ENCODE assay signal across 1 cellular context in genomic region chr2:96884299-96885156, GRCh38.
TF ChIP-seq lines count a peak whose summit lies in the region.

No MANE protein-coding gene starts in this region.

TF ChIP-seq in H1, 55 proteins besides CTCF, POLR2A, EP300 and RAD21:
- TF ChIP-seq ATF2 (IDR thresholded peaks at IDR 0.05; ENCODE audit: low read length) = no peak
- no peak for TF ChIP-seq RFX5 (IDR thresholded peaks at IDR 0.05; ENCODE audit: borderline replicate concordance, low read depth, low read length)
- TF ChIP-seq SP2 (IDR thresholded peaks at IDR 0.05; ENCODE audit: low read length) = no peak
- TF ChIP-seq JUN (IDR thresholded peaks at IDR 0.05; ENCODE audit: low read depth, low read length) = no peak
- no peak for TF ChIP-seq ATF3 (IDR thresholded peaks at IDR 0.05; ENCODE audit: insufficient read depth, low read depth, low read length)
- no peak for TF ChIP-seq NANOG (IDR thresholded peaks at IDR 0.05; ENCODE audit: insufficient read depth, low read depth, low read length, poor library complexity, severe bottlenecking)
- TF ChIP-seq SP4 (IDR thresholded peaks at IDR 0.05; ENCODE audit: low read length) = no peak
- no peak for TF ChIP-seq SIRT6 (IDR thresholded peaks at IDR 0.05; ENCODE audit: low read length)
- no peak for TF ChIP-seq CHD1 (IDR thresholded peaks at IDR 0.05; ENCODE audit: low read depth, low read length)
- no peak for TF ChIP-seq SRF (IDR thresholded peaks at IDR 0.05; ENCODE audit: low read depth, low read length)
- TF ChIP-seq SIN3A (conservative IDR thresholded peaks at IDR 0.05 in 1 of 2, IDR thresholded peaks at IDR 0.05 in 1 of 2; ENCODE audit: low read depth in 1 of 2, low read length in 2 of 2) = no peak
- no peak for TF ChIP-seq KDM4A (IDR thresholded peaks at IDR 0.05; ENCODE audit: low read depth, low read length, severe bottlenecking)
- no peak for TF ChIP-seq RBBP5 (IDR thresholded peaks at IDR 0.05; ENCODE audit: borderline replicate concordance, low read depth, low read length)
- no peak for TF ChIP-seq EZH2 (IDR thresholded peaks at IDR 0.05; ENCODE audit: low read depth, low read length, severe bottlenecking)
- no peak for TF ChIP-seq EGR1 (IDR thresholded peaks at IDR 0.05; ENCODE audit: borderline replicate concordance, low read depth, low read length)
- TF ChIP-seq E2F6 (IDR thresholded peaks at IDR 0.05) = no peak
- no peak for TF ChIP-seq SP1 (IDR thresholded peaks at IDR 0.05; ENCODE audit: low read depth, low read length)
- TF ChIP-seq SUZ12 (IDR thresholded peaks at IDR 0.05; ENCODE audit: low read length) = no peak
- no peak for TF ChIP-seq FOSL1 (IDR thresholded peaks at IDR 0.05; ENCODE audit: insufficient read depth, low read depth, low read length)
- no peak for TF ChIP-seq MAFK (IDR thresholded peaks at IDR 0.05; ENCODE audit: low read depth, low read length)
